In genomic region chr1:27300341-27301051, GRCh38 we compare ENCODE assay signal across 7 cellular contexts. TPM values are rescaled to one million over a fixed set of nuclear protein-coding genes. Genes with fewer than 3 reads are reported as not detected.
DNase-seq lines count a peak whose midpoint lies in the region; ATAC-seq and TF ChIP-seq lines count a peak whose summit lies in the region.

No MANE protein-coding gene starts in this region.

- H3K4me1 Mint-ChIP-seq in activated naive CD8-positive, alpha-beta T cell treated with anti-CD3 and anti-CD28 coated beads, Interleukin-2, amount 50 U/mL, for 24 hours: no peaks in the 10 kb centered on the region

- no peaks in the 10 kb centered on the region for H3K27me3 ChIP-seq in SU-DHL-6 (ENCODE audit: low read length)
- H3K27me3 ChIP-seq in tibial nerve: no peaks in the 10 kb centered on the region

- no peaks in the 10 kb centered on the region for H3F3A ChIP-seq in SU-DHL-6 (ENCODE audit: insufficient read depth)

- H3K9me2 ChIP-seq in SU-DHL-6 (replicated peaks; ENCODE audit: insufficient read depth, low read length): no peaks in the 10 kb centered on the region

- no peaks in the 10 kb centered on the region for H3K27me3 Mint-ChIP-seq in activated naive CD8-positive, alpha-beta T cell treated with anti-CD3 and anti-CD28 coated beads, Interleukin-2, amount 50 U/mL, for 24 hours

- DNase-seq in NCI-H1092 treated with DMSO at 0.1 percent for 48 hours (lab: John Stamatoyannopoulos, UW) (peak; percentile 93), Right ventricle myocardium inferior (ENCODE audit: missing footprints) (peak; percentile 92), posterior cingulate gyrus (peak; percentile 77 to 98 (median 82)), tibial nerve (ENCODE audit: low spot score in 2 of 2) (peak; percentile 66 to 74)
- peak; percentile 79 for DNase-seq in activated naive CD8-positive, alpha-beta T cell treated with anti-CD3 and anti-CD28 coated beads, Interleukin-2, amount 50 U/mL, for 24 hours

- H3K9me3 Mint-ChIP-seq in activated naive CD8-positive, alpha-beta T cell treated with anti-CD3 and anti-CD28 coated beads, Interleukin-2, amount 50 U/mL, for 24 hours: no peaks in the 10 kb centered on the region

- peaks cover 0 to 38% (median 26%) of the 10 kb centered on the region in 4 donors for H3K4me1 ChIP-seq in tibial nerve

- H3K27ac Mint-ChIP-seq in activated naive CD8-positive, alpha-beta T cell treated with anti-CD3 and anti-CD28 coated beads, Interleukin-2, amount 50 U/mL, for 24 hours: no peak overlapping the region

- no peaks in the 10 kb centered on the region for H3K9me3 ChIP-seq in SU-DHL-6 (ENCODE audit: insufficient read depth, low read length)
- H3K9me3 ChIP-seq in tibial nerve: no peaks in the 10 kb centered on the region

- H3K4me3 Mint-ChIP-seq in activated naive CD8-positive, alpha-beta T cell treated with anti-CD3 and anti-CD28 coated beads, Interleukin-2, amount 50 U/mL, for 24 hours: no peak overlapping the region

- no peaks in the 10 kb centered on the region for H3K79me2 ChIP-seq in SU-DHL-6 (ENCODE audit: insufficient read depth, low read length)

- H4K20me1 ChIP-seq in SU-DHL-6 (ENCODE audit: low read depth, low read length): no peaks in the 10 kb centered on the region

- TF ChIP-seq CTCF in SU-DHL-6 (IDR thresholded peaks at IDR 0.05; ENCODE audit: insufficient read depth, low read length, poor library complexity, severe bottlenecking) (peak; percentile 66), tibial nerve (IDR thresholded peaks at IDR 0.05) (peak; percentile 97 to 99 (median 99))

- TF ChIP-seq POLR2A in tibial nerve (IDR thresholded peaks at IDR 0.05): no peak

- TF ChIP-seq EP300 in tibial nerve (IDR thresholded peaks at IDR 0.05): peak in 1 of 2 donors; percentile 17

- H3K9ac ChIP-seq in SU-DHL-6 (ENCODE audit: low read length): no peak overlapping the region

- WGBS in tibial nerve, 2 donors: 37 to 46% methylated on average over 5 of the region's 5 CpGs

- H3K27ac ChIP-seq in SU-DHL-6 (ENCODE audit: low read depth, low read length) (no peak overlapping the region), tibial nerve (peak overlapping the region in 3 of 4 donors; percentile 63 to 80 (median 78))

- H3K4me2 ChIP-seq in SU-DHL-6 (ENCODE audit: low read depth, low read length, poor library complexity, severe bottlenecking): no peak overlapping the region

- intact Hi-C loops in Right ventricle myocardium inferior (cut with DNase I) (loop anchor here (1.0 to 5.0 kb wide), 3 partner anchors 95 to 362 kb away; no protein-coding TSS in a partner anchor), posterior cingulate gyrus (cut with DNase I) (loop anchor here (1.0 to 2.0 kb wide), 3 partner anchors 95 to 362 kb away; no protein-coding TSS in a partner anchor)

- H2AFZ ChIP-seq in SU-DHL-6 (ENCODE audit: low read depth, low read length, severe bottlenecking): no peak overlapping the region

- peaks cover 2% of the 10 kb centered on the region for H3K36me3 Mint-ChIP-seq in activated naive CD8-positive, alpha-beta T cell treated with anti-CD3 and anti-CD28 coated beads, Interleukin-2, amount 50 U/mL, for 24 hours (ENCODE audit: low read depth)

- H3K4me3 ChIP-seq in SU-DHL-6 (ENCODE audit: insufficient read depth, low read length, poor library complexity, severe bottlenecking) (no peak overlapping the region), tibial nerve (no peak overlapping the region)

- ATAC-seq in GM18867 (IDR thresholded peaks at IDR 0.05; ENCODE audit: unreplicated experiment) (peak; percentile 41), Right ventricle myocardium inferior (peak; percentile 85)
- peak; percentile 90 for ATAC-seq in activated naive CD8-positive, alpha-beta T cell treated with anti-CD3 and anti-CD28 coated beads, Interleukin-2, amount 50 U/mL, for 24 hours

- H3K36me3 ChIP-seq in SU-DHL-6 (ENCODE audit: low read length): no peaks in the 10 kb centered on the region; the same call in 1 of the 2 replicates
- peaks cover 0 to 91% (median 24%) of the 10 kb centered on the region in 3 donors for H3K36me3 ChIP-seq in tibial nerve

RNA-seq across cellular contexts. Expression of gene TMEM222, which starts 21.5 kb away (rescaled TPM):
- 17.9 TPM for total RNA-seq in Right ventricle myocardium inferior
- 10 to 100 TPM; 21.4 to 35.4 (median 27.5) TPM for total RNA-seq in tibial nerve

RNA-seq across cellular contexts. Expression of gene SYTL1, which starts 41.3 kb away (rescaled TPM):
- total RNA-seq in Right ventricle myocardium inferior (0.78 TPM), tibial nerve (1 to 10 TPM; 1.2 to 2.7 (median 1.7) TPM)
